ENCODE assay signal across 8 cellular contexts in the genomic region with DNA sequence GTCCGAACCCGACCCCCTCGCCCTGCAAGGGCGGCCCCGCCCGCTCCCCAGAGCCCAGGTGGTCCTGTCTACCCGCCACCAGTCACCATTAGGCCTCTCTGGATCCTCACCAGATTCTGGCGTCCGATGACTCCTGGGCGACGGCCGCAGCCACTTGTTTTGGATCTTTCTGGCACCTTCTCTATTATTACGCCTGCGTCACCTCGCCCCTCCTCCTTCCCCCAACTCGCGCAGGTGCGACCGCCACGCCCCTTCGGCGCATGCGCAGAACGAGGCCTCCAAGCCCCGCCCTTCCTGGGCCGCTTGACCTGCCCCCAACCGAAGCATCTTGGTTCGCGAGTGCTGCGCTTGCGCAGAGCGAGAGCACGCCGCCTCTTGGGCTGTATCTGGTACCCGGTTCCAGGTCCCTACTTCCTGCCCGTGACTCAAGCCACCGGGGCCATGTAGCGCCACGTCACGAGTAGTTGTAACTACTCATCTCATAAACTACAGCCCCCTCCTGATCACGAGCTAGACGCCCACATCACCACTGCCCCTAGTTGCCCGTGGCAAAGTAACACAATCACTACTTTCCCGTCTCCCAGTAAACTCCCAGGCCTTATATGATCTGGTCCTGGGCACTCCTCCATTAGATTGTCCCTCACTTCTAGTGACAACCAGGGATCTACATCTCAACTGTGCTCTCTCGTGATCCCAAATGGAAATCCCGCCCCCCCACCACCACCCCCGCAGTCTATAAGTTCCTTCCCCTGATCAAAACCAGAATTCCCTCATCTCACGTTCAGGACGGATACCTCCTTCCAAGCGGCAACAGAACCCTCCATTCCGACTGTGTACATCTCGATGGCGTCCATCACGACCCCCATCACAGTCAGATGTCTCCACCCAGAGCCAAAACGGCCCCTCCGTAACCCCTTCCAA. TPM values are rescaled to one million over a fixed set of nuclear protein-coding genes. Genes with fewer than 3 reads are reported as not detected.
DNase-seq lines count a peak whose midpoint lies in the region; ATAC-seq and TF ChIP-seq lines count a peak whose summit lies in the region.

A gene with protein sequence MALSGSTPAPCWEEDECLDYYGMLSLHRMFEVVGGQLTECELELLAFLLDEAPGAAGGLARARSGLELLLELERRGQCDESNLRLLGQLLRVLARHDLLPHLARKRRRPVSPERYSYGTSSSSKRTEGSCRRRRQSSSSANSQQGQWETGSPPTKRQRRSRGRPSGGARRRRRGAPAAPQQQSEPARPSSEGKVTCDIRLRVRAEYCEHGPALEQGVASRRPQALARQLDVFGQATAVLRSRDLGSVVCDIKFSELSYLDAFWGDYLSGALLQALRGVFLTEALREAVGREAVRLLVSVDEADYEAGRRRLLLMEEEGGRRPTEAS (minus strand): TSS at position 156 of the 921 bp plus-strand sequence. CDS start 670 bp downstream, outside the sequence.

- in situ Hi-C loops in ACHN (cut with HindIII; ENCODE audit: low pct_ligation_motif_present, low pct_unique_long_range_greater_than_20kb, low sequenced_read_pairs) = no loop called here

- intact Hi-C loops in spleen (cut with DNase I; ENCODE audit: low total_unique reads) = no loop called here

- H3K27ac ChIP-seq in spleen = peak within 1 kb of the TSS; percentile 83 to 97 (median 96)

- DNase-seq in ACHN = peak; percentile 93
- peak; percentile 87 for DNase-seq in NCI-H226
- peak; percentile 99 for DNase-seq in WTC11 (ENCODE audit: low spot score)
- DNase-seq in cardiac fibroblast (ENCODE audit: low read depth in 2 of 2) = peak; percentile 97 to 99
- peak; percentile 100 for DNase-seq in immature natural killer cell
- peak; percentile 100 for DNase-seq in spleen

- H3K27me3 ChIP-seq in spleen (replicated peaks in 1 of 7) = no peaks in the 10 kb centered on the region

- peaks cover 36% of the 10 kb centered on the region for H3K36me3 Mint-ChIP-seq in WTC11
- peaks cover 9 to 18% (median 15%) of the 10 kb centered on the region in 3 donors for H3K36me3 Mint-ChIP-seq in immature natural killer cell

- H3K27ac Mint-ChIP-seq in WTC11 (peak within 1 kb of the TSS; percentile 96), immature natural killer cell (peak within 1 kb of the TSS; percentile 93 to 100 (median 98))

- 17 to 20% (median 18%) methylated on average over 49 to 56 of the region's 56 CpGs for WGBS in spleen, 5 donors

- H3K4me3 Mint-ChIP-seq in WTC11 = peak within 1 kb of the TSS; percentile 97
- H3K4me3 Mint-ChIP-seq in immature natural killer cell = peak within 1 kb of the TSS; percentile 87 to 96 (median 95)

- peaks cover 0 to 32% (median 22%) of the 10 kb centered on the region in 6 donors for H3K36me3 ChIP-seq in spleen

- ATAC-seq in GM18909 (IDR thresholded peaks at IDR 0.05; ENCODE audit: poor library complexity, unreplicated experiment) = peak; percentile 77
- peak; percentile 71 for ATAC-seq in HG03175 (IDR thresholded peaks at IDR 0.05; ENCODE audit: unreplicated experiment)
- ATAC-seq in WTC11 = peak; percentile 64

- TF ChIP-seq CTCF in WTC11 (IDR thresholded peaks at IDR 0.05) = no peak
- no peak for TF ChIP-seq CTCF in cardiac fibroblast (IDR thresholded peaks at IDR 0.05; ENCODE audit: low read depth, low read length)
- TF ChIP-seq CTCF in spleen (IDR thresholded peaks at IDR 0.05 in 8 of 11, conservative IDR thresholded peaks at IDR 0.05 in 3 of 11) = peak in 4 of 11 experiments; percentile 3 to 23 (median 16)

- H3K27me3 Mint-ChIP-seq in WTC11 (ENCODE audit: low read depth) (no peaks in the 10 kb centered on the region; the same call in 1 of the 2 replicates), immature natural killer cell (ENCODE audit: low read depth in 3 of 3) (peaks cover 13 to 19% (median 19%) of the 10 kb centered on the region in 3 donors)

- H3K9me3 Mint-ChIP-seq in WTC11 = no peaks in the 10 kb centered on the region
- H3K9me3 Mint-ChIP-seq in immature natural killer cell = no peaks in the 10 kb centered on the region

- peak in 2 of 3 donors; percentile 60 to 73 for TF ChIP-seq POLR2A in spleen (IDR thresholded peaks at IDR 0.05)

- POLR2A ChIA-PET in WTC11 (lab: Charles Lee) = interaction anchor here (0.7 to 1.1 kb wide), 2 partner anchors 82 to 83 kb away, joined by 3 read pairs; no protein-coding TSS in a partner anchor

- CTCF ChIA-PET in WTC11 (lab: Charles Lee) = interaction anchor here (0.9 to 1.2 kb wide), 7 partner anchors 12 to 189 kb away, joined by 3 to 6 read pairs (median 3); no protein-coding TSS in a partner anchor

- H3K4me1 ChIP-seq in spleen = peaks cover 38 to 92% (median 81%) of the 10 kb centered on the region in 6 donors

- H3K9me3 ChIP-seq in spleen = no peaks in the 10 kb centered on the region

- H3K4me3 ChIP-seq in cardiac fibroblast (replicated peaks in 1 of 2; ENCODE audit: low read depth in 2 of 2, low read length in 2 of 2) = peak within 1 kb of the TSS; percentile 94 to 97
- peak within 1 kb of the TSS; percentile 64 to 96 (median 88) for H3K4me3 ChIP-seq in spleen

- H3K4me1 Mint-ChIP-seq in WTC11 (peaks cover 40% of the 10 kb centered on the region), immature natural killer cell (peaks cover 76 to 77% of the 10 kb centered on the region in 2 donors)

TF ChIP-seq in WTC11, 78 proteins besides CTCF, POLR2A, EP300 and RAD21:
- TF ChIP-seq ZNF396 (CRISPR knock-in tag; IDR thresholded peaks at IDR 0.05; ENCODE audit: borderline replicate concordance) (no peak), HMGA2 (CRISPR knock-in tag; IDR thresholded peaks at IDR 0.05) (no peak; the same call in 1 of the 2 replicates), SP1 (CRISPR knock-in tag; conservative IDR thresholded peaks at IDR 0.05) (0 out of 2 replicates have a peak, but pooled peaks have one; percentile 62), SMAD3 (CRISPR knock-in tag; IDR thresholded peaks at IDR 0.05; ENCODE audit: borderline replicate concordance) (no peak), ZNF671 (CRISPR knock-in tag; IDR thresholded peaks at IDR 0.05) (no peak), SMAD4 (CRISPR knock-in tag; IDR thresholded peaks at IDR 0.05) (no peak), ESRRA (CRISPR knock-in tag; IDR thresholded peaks at IDR 0.05; ENCODE audit: borderline replicate concordance) (no peak), TCF7 (CRISPR knock-in tag; IDR thresholded peaks at IDR 0.05; ENCODE audit: low read depth) (no peak), ZNF232 (CRISPR knock-in tag; IDR thresholded peaks at IDR 0.05) (peak; percentile 48; the same call in 1 of the 2 replicates), ZNF121 (CRISPR knock-in tag; IDR thresholded peaks at IDR 0.05) (peak; percentile 85; the same call in 1 of the 2 replicates), MXD4 (CRISPR knock-in tag; IDR thresholded peaks at IDR 0.05; ENCODE audit: borderline replicate concordance) (no peak), JUN (CRISPR knock-in tag; IDR thresholded peaks at IDR 0.05) (0 out of 2 replicates have a peak, but pooled peaks have one; percentile 32), SOX15 (CRISPR knock-in tag; IDR thresholded peaks at IDR 0.05) (no peak), TEAD1 (CRISPR knock-in tag; IDR thresholded peaks at IDR 0.05) (no peak), CREM (CRISPR knock-in tag; IDR thresholded peaks at IDR 0.05) (0 out of 2 replicates have a peak, but pooled peaks have one; percentile 42), KAT7 (CRISPR knock-in tag; IDR thresholded peaks at IDR 0.05; ENCODE audit: borderline replicate concordance) (no peak)
- TF ChIP-seq, protein P1, sequence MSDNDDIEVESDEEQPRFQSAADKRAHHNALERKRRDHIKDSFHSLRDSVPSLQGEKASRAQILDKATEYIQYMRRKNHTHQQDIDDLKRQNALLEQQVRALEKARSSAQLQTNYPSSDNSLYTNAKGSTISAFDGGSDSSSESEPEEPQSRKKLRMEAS (CRISPR knock-in tag; IDR thresholded peaks at IDR 0.05) = peak; percentile 54; the same call in 1 of the 2 replicates
- TF ChIP-seq, protein P2, sequence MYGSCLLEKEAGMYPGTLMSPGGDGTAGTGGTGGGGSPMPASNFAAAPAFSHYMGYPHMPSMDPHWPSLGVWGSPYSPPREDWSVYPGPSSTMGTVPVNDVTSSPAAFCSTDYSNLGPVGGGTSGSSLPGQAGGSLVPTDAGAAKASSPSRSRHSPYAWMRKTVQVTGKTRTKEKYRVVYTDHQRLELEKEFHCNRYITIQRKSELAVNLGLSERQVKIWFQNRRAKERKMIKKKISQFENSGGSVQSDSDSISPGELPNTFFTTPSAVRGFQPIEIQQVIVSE (CRISPR knock-in tag; IDR thresholded peaks at IDR 0.05; ENCODE audit: borderline replicate concordance) = no peak

RNA-seq across cellular contexts. Expression of the gene that starts here (rescaled TPM):
- total RNA-seq in WTC11 (2021) (37.7 to 42.0 TPM (median 39.2 TPM) in 3 replicates), spleen (10 to 100 TPM; 43.3 to 73.9 (median 48.5) TPM)
- polyA plus RNA-seq in immature natural killer cell (100 to 1,000 TPM; 154 to 261 (median 173) TPM), spleen (10 to 100 TPM; 24.7 to 52.1 (median 29.4) TPM)

Comparison
In these comparisons a context has a peak if more than half of its experiments do, and no peak if none do; other contexts are left out.
1. Peak in every context shown above with its lines: DNase-seq, ATAC-seq, H3K4me3 ChIP-seq and H3K27ac ChIP-seq.